ENCODE assay signal across 32 cellular contexts in the genomic region with DNA sequence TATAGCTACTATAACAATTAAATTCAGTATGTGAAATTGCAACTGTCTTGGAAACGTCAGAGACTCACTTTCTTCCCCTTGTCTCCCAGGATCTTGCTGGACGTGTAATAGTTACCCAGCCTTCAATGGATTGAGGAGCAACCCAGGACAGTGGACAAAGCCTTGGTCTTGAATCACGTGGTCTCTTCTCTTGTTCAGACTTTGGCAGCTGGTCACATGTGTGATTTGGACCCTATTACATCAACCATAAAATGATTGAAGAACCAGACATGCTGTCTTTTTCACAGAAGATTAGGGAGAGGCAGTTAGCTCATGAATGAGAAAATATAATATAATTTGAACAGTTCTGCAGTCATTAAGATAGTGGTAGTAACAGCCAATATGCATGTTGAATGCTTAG.
"Had no signal": no experiment of that assay in that cellular context is flagged by ENCODE, and none has a peak within 500 bp of the region (broad histone marks: within the 10 kb centered on the region; RNA-seq: fewer than 3 reads in every experiment).

No MANE protein-coding gene starts in this region.

- H3K27me3 ChIP-seq: adrenal gland, ascending aorta, body of pancreas, brain microvascular endothelial cell, breast epithelium, cardiac muscle cell had no signal

- H3K4me3 ChIP-seq: adrenal gland, ascending aorta, body of pancreas, breast epithelium, cardiac muscle cell had no signal

- H3K9me3 ChIP-seq: adrenal gland, ascending aorta, body of pancreas, breast epithelium had no signal

- H3K4me1 ChIP-seq: adrenal gland, ascending aorta, body of pancreas, breast epithelium had no signal

- H3K27ac ChIP-seq: adrenal gland, ascending aorta, body of pancreas, brain microvascular endothelial cell, breast epithelium, cardiac muscle cell had no signal

- DNase-seq: activated effector memory CD4-positive, alpha-beta T cell treated with anti-CD3 and anti-CD28 coated beads, Interleukin-2, amount 50 U/mL, for 16 hours; activated effector memory CD4-positive, alpha-beta T cell treated with Interleukin-2 at 50 U/mL for 16 hours; activated gamma-delta T cell; activated gamma-delta T cell treated with Interleukin-2 at 50 U/mL for 16 hours; activated naive CD4-positive, alpha-beta T cell; activated naive CD4-positive, alpha-beta T cell treated with anti-CD3 and anti-CD28 coated beads for 36 hours; activated naive CD4-positive, alpha-beta T cell treated with anti-CD3 and anti-CD28 coated beads, Interleukin-2, amount 10 ng/mL, durations not matched to agents 7 days and 5 days; activated naive CD4-positive, alpha-beta T cell treated with anti-CD3 and anti-CD28 coated beads, Interleukin-2, amount 50 U/mL, for 16 hours; activated naive CD4-positive, alpha-beta T cell treated with Interleukin-2 at 50 U/mL for 16 hours; activated naive CD8-positive, alpha-beta T cell treated with anti-CD3 and anti-CD28 coated beads for 36 hours; activated naive CD8-positive, alpha-beta T cell treated with anti-CD3 and anti-CD28 coated beads, Interleukin-2, amount 10 ng/mL, durations not matched to agents 7 days and 5 days; activated naive CD8-positive, alpha-beta T cell treated with anti-CD3 and anti-CD28 coated beads, Interleukin-2, amount 50 U/mL, for 24 hours; activated T-cell treated with anti-CD3 and anti-CD28 coated beads, Interleukin-2, amount 50 U/mL, for 1 hour; activated T-cell treated with anti-CD3 and anti-CD28 coated beads, Interleukin-2, amount 50 U/mL, for 24 hours; activated T-cell treated with anti-CD3 and anti-CD28 coated beads, Interleukin-2, amount 50 U/mL, for 4 hours; activated T-cell treated with anti-CD3 and anti-CD28 coated beads, Interleukin-2, amount 50 U/mL, for 48 hours; activated T-cell treated with anti-CD3 and anti-CD28 coated beads, Interleukin-2, amount 50 U/mL, for 72 hours; adrenal gland; amniotic stem cell; aorta; body of pancreas; brain microvascular endothelial cell; caudate nucleus; central memory CD4-positive, alpha-beta T cell; cerebellar nuclear complex had no signal

- FAIRE-seq: astrocyte, bronchial epithelial cell had no signal

- ATAC-seq: activated naive CD4-positive, alpha-beta T cell treated with anti-CD3 and anti-CD28 coated beads, Interleukin-2, amount 50 U/mL, for 72 hours; activated naive CD8-positive, alpha-beta T cell treated with anti-CD3 and anti-CD28 coated beads, Interleukin-2, amount 50 U/mL, for 24 hours; activated T-cell treated with anti-CD3 and anti-CD28 coated beads, Interleukin-2, amount 50 U/mL, for 4 hours; activated T-cell treated with anti-CD3 and anti-CD28 coated beads, Interleukin-2, amount 50 U/mL, for 72 hours; activated T-helper 17 cell treated with anti-CD3 and anti-CD28 coated beads, Interleukin-2, amount 50 U/mL, for 72 hours; body of pancreas had no signal

- H3K36me3 ChIP-seq: adrenal gland, ascending aorta, brain microvascular endothelial cell, breast epithelium, cardiac muscle cell had no signal
